In genomic region chr11:10758959-10759358, GRCh38 we compare ENCODE assay signal across 14 cellular contexts. TPM values are rescaled to one million over a fixed set of nuclear protein-coding genes. Genes with fewer than 3 reads are reported as not detected.
DNase-seq lines count a peak whose midpoint lies in the region; ATAC-seq and TF ChIP-seq lines count a peak whose summit lies in the region.
"Had no signal": no experiment of that assay in that cellular context is flagged by ENCODE, and none has a peak within 500 bp of the region (broad histone marks: within the 10 kb centered on the region; RNA-seq: fewer than 3 reads in every experiment).

No MANE protein-coding gene starts in this region.

- H3K4me3 Mint-ChIP-seq in CD14-positive monocyte (no peak overlapping the region), Calu3 (ENCODE audit: low read depth, unreplicated experiment) (no peak overlapping the region)
- H3K4me3 Mint-ChIP-seq: T-cell had no signal

- intact Hi-C loops in CD14-positive monocyte (cut with micrococcal nuclease) (no loop called here), Calu3 (cut with micrococcal nuclease; ENCODE audit: unreplicated experiment) (no loop called here)

- DNase-seq in CD14-positive monocyte (ENCODE audit: low spot score) (no peak), SKM-1 (lab: John Stamatoyannopoulos, UW; ENCODE audit: unreplicated experiment) (peak; percentile 12), foreskin fibroblast (peak in 1 of 2 donors; percentile 25), Calu3 (no peak)
- no peak for DNase-seq in activated naive CD4-positive, alpha-beta T cell treated with anti-CD3 and anti-CD28 coated beads, Interleukin-2, amount 50 U/mL, for 16 hours
- DNase-seq in activated CD8-positive, alpha-beta memory T cell treated with anti-CD3 and anti-CD28 coated beads, Interleukin-2, amount 50 U/mL, for 48 hours: no peak
- DNase-seq: adrenal gland, DMS79 treated with DMSO at 0.1 percent for 48 hours, T-cell, transverse colon had no signal

- ATAC-seq in HG02885 (IDR thresholded peaks at IDR 0.05; ENCODE audit: poor library complexity, unreplicated experiment): no peak
- ATAC-seq: HepG2, sciatic nerve, T-cell had no signal

- peak; percentile 10 for TF ChIP-seq CTCF in CD14-positive monocyte (IDR thresholded peaks at IDR 0.05)
- TF ChIP-seq CTCF in KMS-11 (conservative IDR thresholded peaks at IDR 0.05; ENCODE audit: low read depth, low read length): peak; percentile 43; the same call in 1 of the 2 replicates
- TF ChIP-seq CTCF in foreskin fibroblast (IDR thresholded peaks at IDR 0.05; ENCODE audit: low read depth, low read length): peak; percentile 9
- TF ChIP-seq CTCF in Calu3 (IDR thresholded peaks at IDR 0.05; ENCODE audit: unreplicated experiment): no peak

- H3K4me3 ChIP-seq in KMS-11 (IDR thresholded peaks at IDR 0.05; ENCODE audit: insufficient read depth, low read depth, low read length): no peak overlapping the region
- no peak overlapping the region for H3K4me3 ChIP-seq in foreskin fibroblast (ENCODE audit: low read depth in 1 of 2, low read length in 2 of 2)
- H3K4me3 ChIP-seq: adrenal gland, transverse colon had no signal

- H3K27ac ChIP-seq in KMS-11: no peak overlapping the region
- H3K27ac ChIP-seq: adrenal gland, transverse colon had no signal

- peaks cover 2% of the 10 kb centered on the region for H3K4me1 Mint-ChIP-seq in CD14-positive monocyte
- no peaks in the 10 kb centered on the region for H3K4me1 Mint-ChIP-seq in Calu3 (ENCODE audit: low read depth, unreplicated experiment)

- H3K9ac ChIP-seq in KMS-11: no peak overlapping the region

- H3K27ac Mint-ChIP-seq in CD14-positive monocyte: no peak overlapping the region
- H3K27ac Mint-ChIP-seq in Calu3 (ENCODE audit: unreplicated experiment): no peak overlapping the region
- H3K27ac Mint-ChIP-seq: T-cell had no signal

- H4K20me1 ChIP-seq in KMS-11 (ENCODE audit: insufficient read depth): no peaks in the 10 kb centered on the region

- no peak overlapping the region for H3K4me2 ChIP-seq in KMS-11

- H3K36me3 ChIP-seq in KMS-11 (ENCODE audit: insufficient read depth): no peaks in the 10 kb centered on the region; the same call in 1 of the 2 replicates

- no TSS peak for BruUV-seq in Calu3 (replicated peaks; lab: Mats Ljungman, UMichigan)

- no peak overlapping the region for H2AFZ ChIP-seq in KMS-11 (ENCODE audit: low read depth)

- H3K4me1 ChIP-seq in KMS-11 (ENCODE audit: low read depth, poor library complexity, severe bottlenecking): peaks cover 8% of the 10 kb centered on the region
- H3K4me1 ChIP-seq: adrenal gland, transverse colon had no signal

- peaks cover 22 to 45% of the 10 kb centered on the region in 2 donors for H3K36me3 Mint-ChIP-seq in CD14-positive monocyte
- peaks cover 14% of the 10 kb centered on the region for H3K36me3 Mint-ChIP-seq in Calu3 (ENCODE audit: insufficient read depth, unreplicated experiment)

- H3K27me3 Mint-ChIP-seq in CD14-positive monocyte (ENCODE audit: low read depth in 3 of 3) (no peaks in the 10 kb centered on the region), Calu3 (ENCODE audit: unreplicated experiment) (no peaks in the 10 kb centered on the region)
- H3K27me3 Mint-ChIP-seq: T-cell had no signal

- H3K9me3 Mint-ChIP-seq in CD14-positive monocyte: no peaks in the 10 kb centered on the region
- H3K9me3 Mint-ChIP-seq in Calu3 (ENCODE audit: low read depth, unreplicated experiment): no peaks in the 10 kb centered on the region
- H3K9me3 Mint-ChIP-seq: T-cell had no signal

- no peaks in the 10 kb centered on the region for H3K79me2 ChIP-seq in KMS-11 (ENCODE audit: insufficient read depth, low read depth)

- CTCF ChIA-PET in Calu3 (lab: Charles Lee): no interaction called here

- no peaks in the 10 kb centered on the region for H3K27me3 ChIP-seq in KMS-11 (ENCODE audit: insufficient read depth, low read depth)
- H3K27me3 ChIP-seq: adrenal gland, transverse colon had no signal

RNA-seq across cellular contexts. Expression of gene CTR9, which starts 7.9 kb away (rescaled TPM):
- polyA plus RNA-seq in CD14-positive monocyte: 10 to 100 TPM; 18.3 to 37.5 TPM
- total RNA-seq in Calu3 (2022): 31.4 and 34.0 TPM in 2 replicates

RNA-seq across cellular contexts. Expression of gene EIF4G2, which starts 49.8 kb away (rescaled TPM):
- polyA plus RNA-seq in CD14-positive monocyte: 100 to 1,000 TPM; 334 to 439 TPM
- total RNA-seq in Calu3 (2022): 690 and 772 TPM in 2 replicates
